In genomic region chr1:172095831-172096230, GRCh38 we compare ENCODE assay signal across 23 cellular contexts.
DNase-seq lines count a peak whose midpoint lies in the region; ATAC-seq and TF ChIP-seq lines count a peak whose summit lies in the region.
"Had no signal": no experiment of that assay in that cellular context is flagged by ENCODE, and none has a peak within 500 bp of the region (broad histone marks: within the 10 kb centered on the region; RNA-seq: fewer than 3 reads in every experiment).

No MANE protein-coding gene starts in this region.

- TF ChIP-seq CTCF in PC-3 (conservative IDR thresholded peaks at IDR 0.05; ENCODE audit: low read depth, low read length) (no peak), nephron (IDR thresholded peaks at IDR 0.05; ENCODE audit: unreplicated experiment in 3 of 3) (no peak)

- no peaks in the 10 kb centered on the region for H3K79me2 ChIP-seq in PC-3 (ENCODE audit: low read length)

- H3K4me3 ChIP-seq in PC-3 (ENCODE audit: low read length): no peak overlapping the region
- H3K4me3 ChIP-seq: BLaER1 had no signal

- H3K4me1 ChIP-seq in PC-3 (ENCODE audit: insufficient read depth, low read length): no peaks in the 10 kb centered on the region
- H3K4me1 ChIP-seq: BE2C, BLaER1 had no signal

- peaks cover 13% of the 10 kb centered on the region for H3K36me3 Mint-ChIP-seq in nephron (ENCODE audit: low read depth)
- H3K36me3 Mint-ChIP-seq: CD14-positive monocyte; CD4-positive, alpha-beta memory T cell; CD4-positive, CD25-positive, alpha-beta regulatory T cell; CD8-positive, alpha-beta memory T cell had no signal

- no peaks in the 10 kb centered on the region for H3K36me3 ChIP-seq in PC-3 (ENCODE audit: low read depth, low read length)
- H3K36me3 ChIP-seq: BE2C, BLaER1 had no signal

- intact Hi-C loops in PC-3 (cut with micrococcal nuclease): no loop called here

- H3K9me3 Mint-ChIP-seq in nephron: peaks cover 3% of the 10 kb centered on the region
- H3K9me3 Mint-ChIP-seq: CD4-positive, alpha-beta memory T cell; CD4-positive, CD25-positive, alpha-beta regulatory T cell; CD8-positive, alpha-beta memory T cell had no signal

- H3F3A ChIP-seq in PC-3 (ENCODE audit: low read length, unreplicated experiment): no peaks in the 10 kb centered on the region

- H2AFZ ChIP-seq in PC-3 (ENCODE audit: low read length): no peak overlapping the region

- peaks cover 45% of the 10 kb centered on the region for H3K4me1 Mint-ChIP-seq in nephron
- H3K4me1 Mint-ChIP-seq: CD14-positive monocyte; CD4-positive, CD25-positive, alpha-beta regulatory T cell; CD8-positive, alpha-beta memory T cell had no signal

- CTCF ChIA-PET in PC-3 (lab: Charles Lee): no interaction called here

- H3K9ac ChIP-seq in PC-3 (ENCODE audit: low read length): no peak overlapping the region
- H3K9ac ChIP-seq: BLaER1 had no signal

- peak overlapping the region in 2 of 3 experiments; percentile 82 to 85 for H3K27ac Mint-ChIP-seq in nephron
- H3K27ac Mint-ChIP-seq: CD4-positive, alpha-beta memory T cell; CD4-positive, CD25-positive, alpha-beta regulatory T cell; CD8-positive, alpha-beta memory T cell had no signal

- no peak overlapping the region for H3K4me3 Mint-ChIP-seq in nephron
- H3K4me3 Mint-ChIP-seq: CD14-positive monocyte; CD4-positive, alpha-beta memory T cell; CD4-positive, CD25-positive, alpha-beta regulatory T cell; CD8-positive, alpha-beta memory T cell had no signal

- no peaks in the 10 kb centered on the region for H3K27me3 Mint-ChIP-seq in nephron (ENCODE audit: low read depth)

- no peaks in the 10 kb centered on the region for H3K9me2 ChIP-seq in PC-3 (replicated peaks; ENCODE audit: low read length)

- no peak overlapping the region for H3K4me2 ChIP-seq in PC-3 (ENCODE audit: low read length)
- H3K4me2 ChIP-seq: BLaER1 had no signal

- no peaks in the 10 kb centered on the region for H4K20me1 ChIP-seq in PC-3 (ENCODE audit: low read length)
- H4K20me1 ChIP-seq: BLaER1 had no signal

- H3K27me3 ChIP-seq in PC-3 (ENCODE audit: low read length): 0 out of 2 replicates have a peak, but pooled peaks cover 4% of the 10 kb centered on the region
- H3K27me3 ChIP-seq: BE2C, BLaER1 had no signal

- H3K9me3 ChIP-seq in PC-3 (ENCODE audit: low read length): no peaks in the 10 kb centered on the region
- H3K9me3 ChIP-seq: BE2C, BLaER1 had no signal

- BruUV-seq in PC-3 (replicated peaks; lab: Mats Ljungman, UMichigan): no TSS peak

- ATAC-seq in PC-3: peak; percentile 35; the same call in 1 of the 2 replicates

- DNase-seq in PC-3: no peak
- peak; percentile 2 for DNase-seq in brain pericyte (ENCODE audit: low read depth, low spot score)
- no peak for DNase-seq in NCI-H2029 (lab: John Stamatoyannopoulos, UW)
- DNase-seq in NCI-H1417 treated with DMSO at 0.1 percent for 48 hours (lab: John Stamatoyannopoulos, UW): no peak
- DNase-seq in midbrain (lab: John Stamatoyannopoulos, UW): no peak
- DNase-seq: 8988T; ACHN; BE2C; C1 segment of cervical spinal cord; CD4-positive, alpha-beta memory T cell; CD4-positive, CD25-positive, alpha-beta regulatory T cell; CD8-positive, alpha-beta memory T cell; COR-L47; DMS 273 treated with DMSO at 0.1 percent for 48 hours; DMS153; DMS53; DMS79; DND-41; EL; GDM1 had no signal

- H3K27ac ChIP-seq in PC-3 (ENCODE audit: low read length): no peak overlapping the region
- H3K27ac ChIP-seq: BLaER1 had no signal

- POLR2A ChIA-PET in PC-3 (lab: Charles Lee; ENCODE audit: unreplicated experiment): interaction anchor here (0.7 kb wide), 1 partner anchor 262 kb away, joined by 3 read pairs; no protein-coding TSS in a partner anchor
